ENCODE assay signal across 24 cellular contexts in genomic region chr4:118732591-118733330, GRCh38. TPM values are rescaled to one million over a fixed set of nuclear protein-coding genes. Genes with fewer than 3 reads are reported as not detected.
DNase-seq lines count a peak whose midpoint lies in the region; ATAC-seq, FAIRE-seq and TF ChIP-seq lines count a peak whose summit lies in the region.
"Had no signal": no experiment of that assay in that cellular context is flagged by ENCODE, and none has a peak within 500 bp of the region (broad histone marks: within the 10 kb centered on the region; RNA-seq: fewer than 3 reads in every experiment).

No MANE protein-coding gene starts in this region.

- no peaks in the 10 kb centered on the region for H3K9me3 ChIP-seq in keratinocyte (ENCODE audit: control insufficient read depth, low read depth, low read length)
- H3K9me3 ChIP-seq: adrenal gland; BLaER1 treated with 17β-estradiol and CSF1 and Interleukin-3, amounts not matched to agents 10 nM and 100 nM; pancreas had no signal

- peaks cover 10 to 22% of the 10 kb centered on the region in 2 experiments for H3K36me3 ChIP-seq in keratinocyte (ENCODE audit: control insufficient read depth in 2 of 2, extremely low read depth in 1 of 2, insufficient read depth in 2 of 2, low read length in 2 of 2)

- H3K4me2 ChIP-seq in keratinocyte (ENCODE audit: control insufficient read depth, extremely low read depth, insufficient read depth, low read depth, low read length): no peak overlapping the region
- H3K4me2 ChIP-seq: BLaER1 treated with 17β-estradiol and CSF1 and Interleukin-3, amounts not matched to agents 10 nM and 100 nM had no signal

- H3K27me3 Mint-ChIP-seq in HFFc6 (ENCODE audit: insufficient read depth): peaks cover 8% of the 10 kb centered on the region
- H3K27me3 Mint-ChIP-seq: stimulated activated naive CD8-positive, alpha-beta T cell treated with anti-CD3 and anti-CD28 coated beads, Interleukin-15, Interleukin-2, amounts not matched to agents 100 ng/mL and 50 ng/mL, for 24 hours had no signal

- H3K4me3 Mint-ChIP-seq in HFFc6: peak overlapping the region; percentile 60
- H3K4me3 Mint-ChIP-seq: activated T-cell treated with anti-CD3 and anti-CD28 coated beads, Interleukin-2, amount 50 U/mL, for 4 hours; stimulated activated naive CD8-positive, alpha-beta T cell treated with anti-CD3 and anti-CD28 coated beads, Interleukin-15, Interleukin-2, amounts not matched to agents 100 ng/mL and 50 ng/mL, for 24 hours; T-helper 2 cell treated with Interferon-gamma antibody and Interleukin-4, amounts not matched to agents 5 μg/mL and 100 μg/mL, for 36 hours had no signal

- dilution Hi-C loops in keratinocyte (cut with MboI; ENCODE audit: extremely low pct_ligation_motif_present, low sequenced_read_pairs): no loop called here

- H3K4me3 ChIP-seq in cardiac fibroblast (replicated peaks in 1 of 2; ENCODE audit: low read depth in 2 of 2, low read length in 2 of 2) (no peak overlapping the region), keratinocyte (ENCODE audit: control insufficient read depth in 2 of 3, extremely low read depth in 1 of 3, insufficient read depth in 2 of 3, low read depth in 1 of 3, low read length in 3 of 3) (no peak overlapping the region)
- H3K4me3 ChIP-seq: adrenal gland; BLaER1 treated with 17β-estradiol and CSF1 and Interleukin-3, amounts not matched to agents 10 nM and 100 nM; pancreas had no signal

- FAIRE-seq in keratinocyte (lab: Jason Lieb, UNC) (peak; percentile 85), HTR-8/SVneo (lab: Jason Lieb, UNC) (no peak)
- FAIRE-seq: frontal cortex, pancreas, urothelium cell line had no signal

- H3K27ac Mint-ChIP-seq in HFFc6: peak overlapping the region; percentile 91
- H3K27ac Mint-ChIP-seq: stimulated activated naive CD8-positive, alpha-beta T cell treated with anti-CD3 and anti-CD28 coated beads, Interleukin-15, Interleukin-2, amounts not matched to agents 100 ng/mL and 50 ng/mL, for 24 hours; T-helper 2 cell treated with Interferon-gamma antibody and Interleukin-4, amounts not matched to agents 5 μg/mL and 100 μg/mL, for 36 hours had no signal

- peaks cover 83% of the 10 kb centered on the region for H3K4me1 Mint-ChIP-seq in HFFc6 (ENCODE audit: low read depth)

- H3K9me3 Mint-ChIP-seq in HFFc6: no peaks in the 10 kb centered on the region
- H3K9me3 Mint-ChIP-seq: activated T-cell treated with anti-CD3 and anti-CD28 coated beads, Interleukin-2, amount 50 U/mL, for 4 hours; stimulated activated naive CD8-positive, alpha-beta T cell treated with anti-CD3 and anti-CD28 coated beads, Interleukin-15, Interleukin-2, amounts not matched to agents 100 ng/mL and 50 ng/mL, for 24 hours; T-helper 2 cell treated with Interferon-gamma antibody and Interleukin-4, amounts not matched to agents 5 μg/mL and 100 μg/mL, for 36 hours had no signal

- H3K79me2 ChIP-seq in keratinocyte (ENCODE audit: control insufficient read depth, insufficient read depth, low read length): no peaks in the 10 kb centered on the region

- H3K36me3 Mint-ChIP-seq in HFFc6 (ENCODE audit: low read depth): peaks cover 51% of the 10 kb centered on the region

- DNase-seq in AG08396 (ENCODE audit: low spot score): peak; percentile 49
- DNase-seq in HFFc6: peak; percentile 72
- DNase-seq in cardiac fibroblast (ENCODE audit: low read depth in 2 of 2): peak; percentile 55 to 76
- no peak for DNase-seq in keratinocyte (ENCODE audit: low read depth, low spot score)
- DNase-seq in HTR-8/SVneo (ENCODE audit: insufficient read length, low spot score): no peak
- no peak for DNase-seq in cerebellar cortex (ENCODE audit: low spot score)
- DNase-seq in middle frontal gyrus (ENCODE audit: extremely low spot score, low spot score): no peak
- DNase-seq: activated CD4-positive, alpha-beta T cell treated with anti-CD3 and anti-CD28 coated beads for 48 hours; activated T-cell treated with anti-CD3 and anti-CD28 coated beads, Interleukin-2, amount 50 U/mL, for 4 hours; adrenal gland; dermis blood vessel endothelial cell; DMS53; H7; NCI-H1105; NCI-H2171; pancreas; Right ventricle myocardium superior; stimulated activated CD4-positive, alpha-beta T cell treated with anti-CD3 and anti-CD28 coated beads, Interleukin-12 subunit alpha, Interleukin-12 subunit beta, amount 100 ng/mL, for 4 hours had no signal

- no peak overlapping the region for H2AFZ ChIP-seq in keratinocyte (ENCODE audit: control insufficient read depth, low read length)

- H3K4me1 ChIP-seq in keratinocyte (ENCODE audit: control insufficient read depth, extremely low read depth, insufficient read depth, low read length): peaks cover 7% of the 10 kb centered on the region
- H3K4me1 ChIP-seq: adrenal gland; BLaER1 treated with 17β-estradiol and CSF1 and Interleukin-3, amounts not matched to agents 10 nM and 100 nM; pancreas had no signal

- no peaks in the 10 kb centered on the region for H3K9me1 ChIP-seq in keratinocyte (ENCODE audit: control insufficient read depth, extremely low read depth, insufficient read depth, low read length)

- H3K27ac ChIP-seq in keratinocyte (ENCODE audit: control insufficient read depth, insufficient read depth, low read length): no peak overlapping the region
- H3K27ac ChIP-seq: adrenal gland; BLaER1 treated with 17β-estradiol and CSF1 and Interleukin-3, amounts not matched to agents 10 nM and 100 nM; pancreas had no signal

- TF ChIP-seq CTCF in HFFc6 (IDR thresholded peaks at IDR 0.05) (no peak), cardiac fibroblast (IDR thresholded peaks at IDR 0.05; ENCODE audit: low read depth, low read length) (no peak), keratinocyte (optimal IDR thresholded peaks at IDR 0.05 in 1 of 3, IDR thresholded peaks at IDR 0.05 in 1 of 3, conservative IDR thresholded peaks at IDR 0.05 in 1 of 3; ENCODE audit: extremely low read depth in 1 of 3, insufficient read depth in 2 of 3, low read length in 3 of 3) (no peak)

- H4K20me1 ChIP-seq in keratinocyte (ENCODE audit: control insufficient read depth, extremely low read depth, insufficient read depth, low read length): no peaks in the 10 kb centered on the region

- no peaks in the 10 kb centered on the region for H3K27me3 ChIP-seq in keratinocyte (ENCODE audit: control insufficient read depth, extremely low read depth, insufficient read depth, low read length)
- H3K27me3 ChIP-seq: adrenal gland; BLaER1 treated with 17β-estradiol and CSF1 and Interleukin-3, amounts not matched to agents 10 nM and 100 nM; pancreas had no signal

- ATAC-seq in HG02840 (IDR thresholded peaks at IDR 0.05; ENCODE audit: low FRiP score, unreplicated experiment): no peak
- ATAC-seq: activated T-cell treated with anti-CD3 and anti-CD28 coated beads, Interleukin-2, amount 50 U/mL, for 4 hours; pancreas had no signal

- no peak overlapping the region for H3K9ac ChIP-seq in keratinocyte (ENCODE audit: control insufficient read depth, extremely low read depth, insufficient read depth, low read length)
- H3K9ac ChIP-seq: BLaER1 treated with 17β-estradiol and CSF1 and Interleukin-3, amounts not matched to agents 10 nM and 100 nM had no signal

RNA-seq across cellular contexts. Expression of gene METTL14, which starts 47.6 kb away (rescaled TPM):
- 10 to 100 TPM; 35.2 to 44.9 (median 39.5) TPM for total RNA-seq in HFFc6 (2021; fragmentation: NEBNext Ultra II Directional; extraction: Animal tissue kit (Norgen Biotek cat#: 25700))
- polyA plus RNA-seq in keratinocyte: 15.9 to 25.8 TPM (median 16.2 TPM) in 3 replicates
- polyA plus RNA-seq in keratinocyte (2011; ENCODE audit: low read depth): 40.7 TPM
- polyA plus RNA-seq in keratinocyte (2011; cell fraction: cytosol; rRNA removed): 11.9 and 18.8 TPM in 2 replicates
- 24.4 and 32.6 TPM in 2 replicates for polyA plus RNA-seq in keratinocyte (2011; cell fraction: nucleus; rRNA removed)
- polyA plus RNA-seq in keratinocyte (2012; ENCODE audit: low replicate concordance): 12.3 and 12.6 TPM in 2 replicates
- 0.92 to 17.6 TPM (median 11.1 TPM) in 3 replicates for polyA minus RNA-seq in keratinocyte
- 5.2 TPM for polyA minus RNA-seq in keratinocyte (2011; cell fraction: cytosol; rRNA and poly(A)+ RNA removed)
- polyA minus RNA-seq in keratinocyte (2011; cell fraction: nucleus; rRNA and poly(A)+ RNA removed): 3.4 and 15.6 TPM in 2 replicates

Comparison
In these comparisons a context has a peak if more than half of its experiments do, and no peak if none do; other contexts are left out.
1. DNase-seq: peak in AG08396 (single experiment), HFFc6 (single experiment) and cardiac fibroblast (2 of 2); none in keratinocyte (single experiment), HTR-8/SVneo (single experiment), cerebellar cortex (single experiment) and middle frontal gyrus (single experiment).